Comparison of ENCODE assay signal across 1 cellular context in the genomic region with DNA sequence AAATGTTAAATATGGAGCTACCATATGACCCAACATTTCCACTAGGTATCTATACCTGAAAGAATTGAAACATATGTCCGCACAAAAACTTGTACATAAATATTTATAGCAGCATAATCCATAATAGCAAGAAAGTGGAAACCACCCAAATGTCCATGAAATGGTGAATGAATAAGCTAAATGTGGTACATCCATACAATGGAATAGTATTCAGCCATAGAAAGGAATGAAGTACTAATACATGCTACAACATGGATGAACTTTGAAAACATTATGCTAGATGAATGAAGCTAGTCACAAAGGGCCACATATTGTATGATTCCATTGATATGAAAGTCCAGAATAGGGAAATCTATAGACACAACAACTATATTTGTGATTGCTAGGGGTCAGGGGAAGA.
TF ChIP-seq lines count a peak whose summit lies in the region.

No MANE protein-coding gene starts in this region.

TF ChIP-seq in SK-N-SH, 30 proteins besides CTCF, POLR2A, EP300 and RAD21 (continued from another document):
- no peak for TF ChIP-seq USF2 (IDR thresholded peaks at IDR 0.05; ENCODE audit: borderline replicate concordance, low read depth, low read length)
